19 cellular contexts compared by ENCODE assay signal in genomic region chr21:42731264-42732032, GRCh38.
DNase-seq lines count a peak whose midpoint lies in the region; ATAC-seq, FAIRE-seq and TF ChIP-seq lines count a peak whose summit lies in the region.
"Had no signal": no experiment of that assay in that cellular context is flagged by ENCODE, and none has a peak within 500 bp of the region (broad histone marks: within the 10 kb centered on the region; RNA-seq: fewer than 3 reads in every experiment).

No MANE protein-coding gene starts in this region.

- TF ChIP-seq CTCF in WTC11 (IDR thresholded peaks at IDR 0.05), result no peak
- TF ChIP-seq CTCF in left lung (IDR thresholded peaks at IDR 0.05), result no peak
- no peak for TF ChIP-seq CTCF in suprapubic skin (IDR thresholded peaks at IDR 0.05)

- intact Hi-C loops in activated CD4-positive, alpha-beta T cell treated with anti-CD3 and anti-CD28 coated beads, Interleukin-2, amount 10 ng/mL, durations not matched to agents 24 days and 14 days (cut with micrococcal nuclease), result loop anchor here (10.0 kb wide), 1 partner anchor 117 kb away; no protein-coding TSS in a partner anchor
- intact Hi-C loops in left lung (cut with DNase I), result no loop called here

- no peak overlapping the region for H3K4me3 ChIP-seq in left lung
- H3K4me3 ChIP-seq in suprapubic skin, result no peak overlapping the region
- H3K4me3 ChIP-seq: BLaER1, heart left ventricle, ovary, spleen had no signal

- H3K4me1 ChIP-seq in left lung, result peaks cover 3 to 7% of the 10 kb centered on the region in 2 donors
- H3K4me1 ChIP-seq in suprapubic skin, result peaks cover 4% of the 10 kb centered on the region

- H3K27me3 ChIP-seq in left lung (no peaks in the 10 kb centered on the region), suprapubic skin (no peaks in the 10 kb centered on the region)
- H3K27me3 ChIP-seq: BLaER1, heart left ventricle, ovary, spleen had no signal

- H3K27ac ChIP-seq in left lung (no peak overlapping the region), suprapubic skin (peak overlapping the region; percentile 57)
- H3K27ac ChIP-seq: BLaER1, ovary, spleen had no signal

- peaks cover 10% of the 10 kb centered on the region for H3K9me3 Mint-ChIP-seq in activated CD4-positive, alpha-beta T cell treated with anti-CD3 and anti-CD28 coated beads, Interleukin-2, amount 10 ng/mL, durations not matched to agents 24 days and 14 days
- H3K9me3 Mint-ChIP-seq in WTC11, result peaks cover 9% of the 10 kb centered on the region

- FAIRE-seq in HTR-8/SVneo (lab: Jason Lieb, UNC), result no peak

- ATAC-seq in WTC11, result no peak
- ATAC-seq in left lung, result peak; percentile 5

- peaks cover 3% of the 10 kb centered on the region for H3K27me3 Mint-ChIP-seq in activated CD4-positive, alpha-beta T cell treated with anti-CD3 and anti-CD28 coated beads, Interleukin-2, amount 10 ng/mL, durations not matched to agents 24 days and 14 days
- H3K27me3 Mint-ChIP-seq in WTC11 (ENCODE audit: low read depth), result no peaks in the 10 kb centered on the region
- H3K27me3 Mint-ChIP-seq: activated naive CD8-positive, alpha-beta T cell had no signal

- H3K9me3 ChIP-seq in left lung, result no peaks in the 10 kb centered on the region
- H3K9me3 ChIP-seq in suprapubic skin, result no peaks in the 10 kb centered on the region
- H3K9me3 ChIP-seq: ovary had no signal

- H3K27ac Mint-ChIP-seq in activated CD4-positive, alpha-beta T cell treated with anti-CD3 and anti-CD28 coated beads, Interleukin-2, amount 10 ng/mL, durations not matched to agents 24 days and 14 days, result peak overlapping the region; percentile 35
- peak overlapping the region; percentile 78 for H3K27ac Mint-ChIP-seq in WTC11
- H3K27ac Mint-ChIP-seq: activated naive CD8-positive, alpha-beta T cell had no signal

- DNase-seq in activated CD4-positive, alpha-beta T cell treated with anti-CD3 and anti-CD28 coated beads, Interleukin-2, amount 10 ng/mL, durations not matched to agents 24 days and 14 days, result no peak
- DNase-seq in activated CD4-positive, alpha-beta T cell treated with anti-CD3 and anti-CD28 coated beads for 1 hour, result no peak
- DNase-seq in WTC11 (ENCODE audit: low spot score) (no peak), left lung (no peak), suprapubic skin (ENCODE audit: low spot score in 2 of 2) (peak in 1 of 2 donors; percentile 76), nucleus accumbens (lab: John Stamatoyannopoulos, UW) (no peak), HTR-8/SVneo (ENCODE audit: insufficient read length, low spot score) (no peak), dedifferentiated amniotic fluid mesenchymal stem cell (ENCODE audit: extremely low spot score) (no peak)
- DNase-seq: 8988T; activated CD4-positive, alpha-beta T cell treated with anti-CD3 and anti-CD28 coated beads, Interleukin-2, amount 50 U/mL, for 48 hours; activated T-cell treated with anti-CD3 and anti-CD28 coated beads, Interleukin-2, amount 50 U/mL, for 1 hour; heart left ventricle; NCI-H187; NCI-H345; NK-92 treated with Interleukin-12 subunit alpha and Interleukin-12 subunit beta, amount 100 ng/mL, for 24 hours; ovary; spleen had no signal

- no peak for TF ChIP-seq POLR2A in suprapubic skin (IDR thresholded peaks at IDR 0.05)

- 72% methylated on average over 19 of the region's 19 CpGs for WGBS in suprapubic skin

- CTCF ChIA-PET in WTC11 (lab: Charles Lee), result no interaction called here

- peaks cover 35% of the 10 kb centered on the region for H3K36me3 Mint-ChIP-seq in activated CD4-positive, alpha-beta T cell treated with anti-CD3 and anti-CD28 coated beads, Interleukin-2, amount 10 ng/mL, durations not matched to agents 24 days and 14 days (ENCODE audit: low read depth)
- H3K36me3 Mint-ChIP-seq in WTC11, result peaks cover 44% of the 10 kb centered on the region

- peaks cover 41% of the 10 kb centered on the region for H3K4me1 Mint-ChIP-seq in activated CD4-positive, alpha-beta T cell treated with anti-CD3 and anti-CD28 coated beads, Interleukin-2, amount 10 ng/mL, durations not matched to agents 24 days and 14 days
- H3K4me1 Mint-ChIP-seq in WTC11, result peaks cover 14% of the 10 kb centered on the region

- no peak overlapping the region for H3K4me3 Mint-ChIP-seq in activated CD4-positive, alpha-beta T cell treated with anti-CD3 and anti-CD28 coated beads, Interleukin-2, amount 10 ng/mL, durations not matched to agents 24 days and 14 days
- no peak overlapping the region for H3K4me3 Mint-ChIP-seq in WTC11
- H3K4me3 Mint-ChIP-seq: activated naive CD8-positive, alpha-beta T cell had no signal

- POLR2A ChIA-PET in WTC11 (lab: Charles Lee), result no interaction called here

- H3K36me3 ChIP-seq in left lung, result no peaks in the 10 kb centered on the region
- peaks cover 5% of the 10 kb centered on the region for H3K36me3 ChIP-seq in suprapubic skin
- H3K36me3 ChIP-seq: BLaER1, ovary had no signal

- no peak for TF ChIP-seq EP300 in suprapubic skin (IDR thresholded peaks at IDR 0.05)

TF ChIP-seq in WTC11, 78 proteins besides CTCF, POLR2A, EP300 and RAD21:
- TF ChIP-seq, protein P1, sequence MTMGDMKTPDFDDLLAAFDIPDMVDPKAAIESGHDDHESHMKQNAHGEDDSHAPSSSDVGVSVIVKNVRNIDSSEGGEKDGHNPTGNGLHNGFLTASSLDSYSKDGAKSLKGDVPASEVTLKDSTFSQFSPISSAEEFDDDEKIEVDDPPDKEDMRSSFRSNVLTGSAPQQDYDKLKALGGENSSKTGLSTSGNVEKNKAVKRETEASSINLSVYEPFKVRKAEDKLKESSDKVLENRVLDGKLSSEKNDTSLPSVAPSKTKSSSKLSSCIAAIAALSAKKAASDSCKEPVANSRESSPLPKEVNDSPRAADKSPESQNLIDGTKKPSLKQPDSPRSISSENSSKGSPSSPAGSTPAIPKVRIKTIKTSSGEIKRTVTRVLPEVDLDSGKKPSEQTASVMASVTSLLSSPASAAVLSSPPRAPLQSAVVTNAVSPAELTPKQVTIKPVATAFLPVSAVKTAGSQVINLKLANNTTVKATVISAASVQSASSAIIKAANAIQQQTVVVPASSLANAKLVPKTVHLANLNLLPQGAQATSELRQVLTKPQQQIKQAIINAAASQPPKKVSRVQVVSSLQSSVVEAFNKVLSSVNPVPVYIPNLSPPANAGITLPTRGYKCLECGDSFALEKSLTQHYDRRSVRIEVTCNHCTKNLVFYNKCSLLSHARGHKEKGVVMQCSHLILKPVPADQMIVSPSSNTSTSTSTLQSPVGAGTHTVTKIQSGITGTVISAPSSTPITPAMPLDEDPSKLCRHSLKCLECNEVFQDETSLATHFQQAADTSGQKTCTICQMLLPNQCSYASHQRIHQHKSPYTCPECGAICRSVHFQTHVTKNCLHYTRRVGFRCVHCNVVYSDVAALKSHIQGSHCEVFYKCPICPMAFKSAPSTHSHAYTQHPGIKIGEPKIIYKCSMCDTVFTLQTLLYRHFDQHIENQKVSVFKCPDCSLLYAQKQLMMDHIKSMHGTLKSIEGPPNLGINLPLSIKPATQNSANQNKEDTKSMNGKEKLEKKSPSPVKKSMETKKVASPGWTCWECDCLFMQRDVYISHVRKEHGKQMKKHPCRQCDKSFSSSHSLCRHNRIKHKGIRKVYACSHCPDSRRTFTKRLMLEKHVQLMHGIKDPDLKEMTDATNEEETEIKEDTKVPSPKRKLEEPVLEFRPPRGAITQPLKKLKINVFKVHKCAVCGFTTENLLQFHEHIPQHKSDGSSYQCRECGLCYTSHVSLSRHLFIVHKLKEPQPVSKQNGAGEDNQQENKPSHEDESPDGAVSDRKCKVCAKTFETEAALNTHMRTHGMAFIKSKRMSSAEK (CRISPR knock-in tag; IDR thresholded peaks at IDR 0.05; ENCODE audit: borderline replicate concordance), result no peak
- TF ChIP-seq MYBL2 (CRISPR knock-in tag; IDR thresholded peaks at IDR 0.05), result no peak
- no peak for TF ChIP-seq TCF7 (CRISPR knock-in tag; IDR thresholded peaks at IDR 0.05; ENCODE audit: low read depth)
- TF ChIP-seq, protein P2, sequence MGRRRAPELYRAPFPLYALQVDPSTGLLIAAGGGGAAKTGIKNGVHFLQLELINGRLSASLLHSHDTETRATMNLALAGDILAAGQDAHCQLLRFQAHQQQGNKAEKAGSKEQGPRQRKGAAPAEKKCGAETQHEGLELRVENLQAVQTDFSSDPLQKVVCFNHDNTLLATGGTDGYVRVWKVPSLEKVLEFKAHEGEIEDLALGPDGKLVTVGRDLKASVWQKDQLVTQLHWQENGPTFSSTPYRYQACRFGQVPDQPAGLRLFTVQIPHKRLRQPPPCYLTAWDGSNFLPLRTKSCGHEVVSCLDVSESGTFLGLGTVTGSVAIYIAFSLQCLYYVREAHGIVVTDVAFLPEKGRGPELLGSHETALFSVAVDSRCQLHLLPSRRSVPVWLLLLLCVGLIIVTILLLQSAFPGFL (CRISPR knock-in tag; IDR thresholded peaks at IDR 0.05; ENCODE audit: borderline replicate concordance), result no peak
- TF ChIP-seq ELF4 (CRISPR knock-in tag; IDR thresholded peaks at IDR 0.05; ENCODE audit: low read depth), result no peak
- no peak for TF ChIP-seq E2F1 (CRISPR knock-in tag; IDR thresholded peaks at IDR 0.05)
